In the genomic region with DNA sequence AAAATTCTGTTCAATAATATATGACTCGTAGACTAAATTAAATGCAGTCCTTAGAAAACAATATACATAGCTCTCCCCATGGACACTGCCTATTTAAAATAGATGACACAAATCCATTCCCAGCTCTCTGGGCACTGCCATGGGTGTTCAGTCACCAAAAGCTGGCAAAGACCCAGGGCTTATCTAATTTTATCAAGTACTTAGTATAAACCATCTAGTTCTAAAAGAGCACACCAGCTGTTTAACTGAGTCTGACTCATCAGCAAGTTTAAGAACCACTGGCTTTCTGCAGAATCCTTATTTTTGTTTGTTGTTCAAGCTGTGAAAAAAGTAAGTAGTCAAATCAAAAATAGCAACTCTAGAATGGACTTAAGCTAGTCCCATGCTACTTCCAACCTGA, we compare ENCODE assay signal across 11 cellular contexts.
A peak's percentile ranks its signal among the peaks of the same experiment; 100 is the strongest.
DNase-seq lines count a peak whose midpoint lies in the region; ATAC-seq and TF ChIP-seq lines count a peak whose summit lies in the region.
"Had no signal": no experiment of that assay in that cellular context is flagged by ENCODE, and none has a peak within 500 bp of the region (broad histone marks: within the 10 kb centered on the region; RNA-seq: fewer than 3 reads in every experiment).

No MANE protein-coding gene starts in this region.

- BruUV-seq in IMR-90 (replicated peaks; lab: Mats Ljungman, UMichigan), result no TSS peak

- no peaks in the 10 kb centered on the region for H3K4me1 ChIP-seq in IMR-90 (ENCODE audit: control insufficient read depth, insufficient read depth, low read length)
- H3K4me1 ChIP-seq in colonic mucosa, result peaks cover 12% of the 10 kb centered on the region

- ATAC-seq in IMR-90 (ENCODE audit: low read depth), result peak; percentile 87
- no peak for ATAC-seq in activated naive CD8-positive, alpha-beta T cell treated with anti-CD3 and anti-CD28 coated beads, Interleukin-2, amount 50 U/mL, for 24 hours

- peak; percentile 42 for DNase-seq in Ammon's horn (ENCODE audit: low spot score)
- DNase-seq in IMR-90, result peak; percentile 90
- peak; percentile 51 for DNase-seq in colonic mucosa
- peak; percentile 38 for DNase-seq in mucosa of gallbladder (ENCODE audit: low spot score)
- no peak for DNase-seq in SW 1271 (lab: John Stamatoyannopoulos, UW)
- DNase-seq in NCI-H2107 (lab: John Stamatoyannopoulos, UW), result no peak
- DNase-seq in activated T-cell treated with anti-CD3 and anti-CD28 coated beads, Interleukin-2, amount 50 U/mL, for 48 hours, result no peak
- no peak for DNase-seq in activated naive CD8-positive, alpha-beta T cell treated with anti-CD3 and anti-CD28 coated beads, Interleukin-2, amount 50 U/mL, for 24 hours
- DNase-seq: endodermal cell, NCI-H510A had no signal

- dilution Hi-C loops in IMR-90 (cut with HindIII; ENCODE audit: low sequenced_read_pairs, unreplicated experiment), result no loop called here

- H3K9me3 ChIP-seq in IMR-90 (ENCODE audit: control insufficient read depth, insufficient read depth, low read length) (no peaks in the 10 kb centered on the region), colonic mucosa (no peaks in the 10 kb centered on the region)

- TF ChIP-seq POLR2A in IMR-90 (IDR thresholded peaks at IDR 0.05; ENCODE audit: low read depth, low read length), result no peak

- H3K9me3 Mint-ChIP-seq in activated naive CD8-positive, alpha-beta T cell treated with anti-CD3 and anti-CD28 coated beads, Interleukin-2, amount 50 U/mL, for 24 hours, result peaks cover 35% of the 10 kb centered on the region

- H3K27me3 Mint-ChIP-seq in activated naive CD8-positive, alpha-beta T cell treated with anti-CD3 and anti-CD28 coated beads, Interleukin-2, amount 50 U/mL, for 24 hours, result no peaks in the 10 kb centered on the region
- H3K27me3 Mint-ChIP-seq: IgD-negative memory B cell had no signal

- H2BK20ac ChIP-seq in IMR-90 (ENCODE audit: low read depth, low read length), result no peak overlapping the region

- H3K18ac ChIP-seq in IMR-90 (ENCODE audit: low read depth, low read length), result no peak overlapping the region

- H2AK9ac ChIP-seq in IMR-90 (replicated peaks; ENCODE audit: low read depth, low read length, poor library complexity), result no peak overlapping the region

- CTCF ChIA-PET in IMR-90 (lab: Yijun Ruan, JAX), result interaction anchor here (1.7 kb wide), 1 partner anchor 12 kb away, joined by 4 read pairs; no protein-coding TSS in a partner anchor

- no peak for TF ChIP-seq RAD21 in IMR-90 (IDR thresholded peaks at IDR 0.05; ENCODE audit: low read length)

- no peak overlapping the region for H4K91ac ChIP-seq in IMR-90 (ENCODE audit: insufficient read depth, low read depth, low read length)

- no peak overlapping the region for H2BK15ac ChIP-seq in IMR-90 (ENCODE audit: low read depth, low read length)

- no peak overlapping the region for H2AFZ ChIP-seq in IMR-90 (replicated peaks; ENCODE audit: low read length, poor library complexity)

- no peak overlapping the region for H3K14ac ChIP-seq in IMR-90 (replicated peaks; ENCODE audit: low read depth, low read length)

- H3K4me1 Mint-ChIP-seq in activated naive CD8-positive, alpha-beta T cell treated with anti-CD3 and anti-CD28 coated beads, Interleukin-2, amount 50 U/mL, for 24 hours, result peaks cover 19% of the 10 kb centered on the region

- H3K9ac ChIP-seq in IMR-90 (ENCODE audit: low read depth, low read length), result no peak overlapping the region
- H3K9ac ChIP-seq in colonic mucosa (ENCODE audit: low read depth in 2 of 2, low read length in 2 of 2), result no peak overlapping the region

- no peak for TF ChIP-seq CTCF in IMR-90 (conservative IDR thresholded peaks at IDR 0.05; ENCODE audit: low read depth, low read length)
- TF ChIP-seq CTCF in colonic mucosa (IDR thresholded peaks at IDR 0.05), result no peak

- POLR2A ChIA-PET in IMR-90 (lab: Charles Lee; ENCODE audit: unreplicated experiment), result no interaction called here

- H3K4ac ChIP-seq in IMR-90 (ENCODE audit: low read depth, low read length), result no peak overlapping the region

- in situ Hi-C loops in IMR-90 (cut with MboI; ENCODE audit: low sequenced_read_pairs), result no loop called here

- H3K9me1 ChIP-seq in IMR-90 (ENCODE audit: insufficient read depth, low read length), result peaks cover 6% of the 10 kb centered on the region; the same call in 1 of the 2 replicates

- H3K4me3 Mint-ChIP-seq in activated naive CD8-positive, alpha-beta T cell treated with anti-CD3 and anti-CD28 coated beads, Interleukin-2, amount 50 U/mL, for 24 hours, result no peak overlapping the region
- H3K4me3 Mint-ChIP-seq: endodermal cell, IgD-negative memory B cell had no signal

- H4K8ac ChIP-seq in IMR-90 (ENCODE audit: low read depth in 2 of 2, low read length in 2 of 2), result no peak overlapping the region

- H2BK5ac ChIP-seq in IMR-90 (ENCODE audit: low read depth, low read length, poor library complexity, severe bottlenecking), result no peak overlapping the region

- intact Hi-C loops in IMR-90 (cut with micrococcal nuclease), result no loop called here
- intact Hi-C loops in colonic mucosa (cut with DNase I), result no loop called here

- H3K36me3 Mint-ChIP-seq in activated naive CD8-positive, alpha-beta T cell treated with anti-CD3 and anti-CD28 coated beads, Interleukin-2, amount 50 U/mL, for 24 hours (ENCODE audit: low read depth), result peaks cover 93% of the 10 kb centered on the region

- no peak overlapping the region for H3K27ac Mint-ChIP-seq in activated naive CD8-positive, alpha-beta T cell treated with anti-CD3 and anti-CD28 coated beads, Interleukin-2, amount 50 U/mL, for 24 hours
- H3K27ac Mint-ChIP-seq: endodermal cell, IgD-negative memory B cell had no signal

- H3K56ac ChIP-seq in IMR-90 (ENCODE audit: extremely low read depth, insufficient read depth, low read length), result no peak overlapping the region

- no peak overlapping the region for H2BK120ac ChIP-seq in IMR-90 (ENCODE audit: low read depth, low read length)

- H3K27me3 ChIP-seq in IMR-90 (ENCODE audit: control insufficient read depth, insufficient read depth, low read length) (no peaks in the 10 kb centered on the region), colonic mucosa (no peaks in the 10 kb centered on the region)

- H3K27ac ChIP-seq in IMR-90 (ENCODE audit: insufficient read depth, low read length), result no peak overlapping the region
- no peak overlapping the region for H3K27ac ChIP-seq in colonic mucosa

- no peak overlapping the region for H3K23ac ChIP-seq in IMR-90 (ENCODE audit: low read depth, low read length)

- peaks cover 32% of the 10 kb centered on the region for H3K36me3 ChIP-seq in IMR-90 (ENCODE audit: control insufficient read depth, insufficient read depth, low read length)
- H3K36me3 ChIP-seq in colonic mucosa, result peaks cover 6% of the 10 kb centered on the region

- no peak overlapping the region for H3K4me3 ChIP-seq in IMR-90 (ENCODE audit: insufficient read depth, low read depth, low read length)
- no peak overlapping the region for H3K4me3 ChIP-seq in colonic mucosa

- H4K5ac ChIP-seq in IMR-90 (ENCODE audit: low read depth, low read length), result no peak overlapping the region

- no CpG with 5 or more reads among the region's 1 CpG for WGBS in IMR-90 (ENCODE audit: extremely low coverage in 2 of 2, insufficient read length in 1 of 2), 2 experiments

- no peak overlapping the region for H2AK5ac ChIP-seq in IMR-90 (ENCODE audit: low read depth, low read length)

- H3K4me2 ChIP-seq in IMR-90 (ENCODE audit: low read depth, low read length), result no peak overlapping the region

- peaks cover 3% of the 10 kb centered on the region; the same call in 1 of the 2 replicates for H4K20me1 ChIP-seq in IMR-90 (ENCODE audit: insufficient read depth, low read length)

- peaks cover 17 to 19% of the 10 kb centered on the region in 2 experiments for H3K79me1 ChIP-seq in IMR-90 (ENCODE audit: low read depth in 1 of 2, low read length in 2 of 2)

TF ChIP-seq in IMR-90, 13 proteins besides CTCF, POLR2A, EP300 and RAD21:
- TF ChIP-seq FOS (IDR thresholded peaks at IDR 0.05; ENCODE audit: low read depth, low read length) (peak; percentile 72; the same call in 1 of the 2 replicates), NFE2L2 (IDR thresholded peaks at IDR 0.05; ENCODE audit: low read depth, low read length) (no peak)
TF ChIP-seq in IMR-90: peak in this region for 1.

Comparison
In these comparisons a context has a peak if more than half of its experiments do, and no peak if none do; other contexts are left out.
1. DNase-seq: peak in Ammon's horn (single experiment), IMR-90 (single experiment), colonic mucosa (single experiment) and mucosa of gallbladder (single experiment); none in SW 1271 (0 of 2), NCI-H2107 (single experiment), activated T-cell treated with anti-CD3 and anti-CD28 coated beads, Interleukin-2, amount 50 U/mL, for 48 hours (0 of 2) and activated naive CD8-positive, alpha-beta T cell treated with anti-CD3 and anti-CD28 coated beads, Interleukin-2, amount 50 U/mL, for 24 hours (single experiment).